In the genomic region with DNA sequence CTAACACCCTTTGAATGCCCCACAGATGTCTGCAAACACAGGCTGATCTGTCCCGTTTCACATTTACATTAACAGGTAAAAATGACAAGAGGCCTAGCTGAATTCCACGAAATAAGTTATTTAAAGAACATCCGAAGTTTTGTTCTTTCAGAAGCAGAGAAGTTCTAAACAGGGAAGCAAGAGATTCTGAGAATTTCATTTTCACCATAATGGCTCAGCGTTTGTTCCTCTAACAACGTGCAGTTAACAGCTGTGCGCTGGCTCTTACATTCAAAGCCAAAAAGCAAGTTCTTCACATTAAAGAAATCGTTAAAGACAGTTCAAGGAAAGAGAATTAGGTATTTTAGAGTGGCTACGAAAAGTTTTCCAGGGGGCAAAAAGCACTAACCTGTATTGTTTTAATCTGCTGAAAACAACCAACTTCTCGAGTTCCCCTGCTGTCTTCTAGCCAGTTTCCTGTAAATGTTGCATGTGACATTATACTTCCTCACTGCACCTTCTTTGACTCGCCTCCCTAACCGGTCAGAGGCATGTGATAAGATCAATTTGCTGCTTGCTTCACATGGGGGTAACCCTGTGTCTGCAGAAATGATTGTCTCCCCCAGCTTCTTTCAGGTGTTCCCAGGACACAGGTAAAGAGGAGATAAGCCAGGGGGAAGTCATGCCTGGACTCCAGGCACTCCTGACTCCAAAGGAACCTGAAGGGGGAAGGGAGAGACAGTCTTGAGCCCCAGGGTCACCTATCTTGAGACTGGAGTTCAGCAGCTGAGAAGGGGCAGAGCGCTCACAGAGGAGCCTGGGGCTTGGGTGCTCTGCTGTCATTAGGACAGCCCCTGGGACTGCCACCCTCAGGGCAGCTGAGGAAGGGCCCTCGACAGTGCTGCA, we compare ENCODE assay signal across 8 cellular contexts. TPM values are rescaled to one million over a fixed set of nuclear protein-coding genes. Genes with fewer than 3 reads are reported as not detected.
A peak's percentile ranks its signal among the peaks of the same experiment; 100 is the strongest.
DNase-seq lines count a peak whose midpoint lies in the region; ATAC-seq and TF ChIP-seq lines count a peak whose summit lies in the region.

No MANE protein-coding gene starts in this region.

- no peak overlapping the region for H2BK5ac ChIP-seq in IMR-90 (ENCODE audit: low read depth, low read length, poor library complexity, severe bottlenecking)

- dilution Hi-C loops in IMR-90 (cut with HindIII; ENCODE audit: low sequenced_read_pairs, unreplicated experiment): no loop called here

- H3K27ac Mint-ChIP-seq in activated CD8-positive, alpha-beta T cell treated with anti-CD3 and anti-CD28 coated beads for 36 hours: peak overlapping the region; percentile 99

- DNase-seq in EH (ENCODE audit: low read depth): peak; percentile 41
- DNase-seq in IMR-90: peak; percentile 12
- peak; percentile 77 for DNase-seq in activated CD8-positive, alpha-beta T cell treated with anti-CD3 and anti-CD28 coated beads for 36 hours
- no peak for DNase-seq in Right ventricle myocardium superior
- DNase-seq in stimulated activated CD4-positive, alpha-beta T cell treated with anti-CD3 and anti-CD28 coated beads, Interleukin-1b, Interleukin-23, amount 100 ng/mL, for 4 hours (ENCODE audit: low read depth in 2 of 2): peak; percentile 22 to 31
- DNase-seq in MG63: no peak
- DNase-seq in NCI-H1048 (lab: John Stamatoyannopoulos, UW): no peak

- H3K9me3 Mint-ChIP-seq in activated CD8-positive, alpha-beta T cell treated with anti-CD3 and anti-CD28 coated beads for 36 hours: peaks cover 2% of the 10 kb centered on the region

- no peaks in the 10 kb centered on the region for H3K9me3 ChIP-seq in IMR-90 (ENCODE audit: control insufficient read depth, insufficient read depth, low read length)
- no peaks in the 10 kb centered on the region for H3K9me3 ChIP-seq in MG63

- H3K56ac ChIP-seq in IMR-90 (ENCODE audit: extremely low read depth, insufficient read depth, low read length): no peak overlapping the region

- CTCF ChIA-PET in IMR-90 (lab: Yijun Ruan, JAX): interaction anchor here (0.6 kb wide), 1 partner anchor 617 kb away, joined by 4 read pairs; no protein-coding TSS in a partner anchor
- CTCF ChIA-PET in activated CD8-positive, alpha-beta T cell treated with anti-CD3 and anti-CD28 coated beads for 36 hours (lab: Charles Lee): interaction anchor here (0.8 to 5.4 kb wide), 18 partner anchors 11 to 63 kb away, joined by 3 to 101 read pairs (median 5); a partner anchor contains a TSS

- peak overlapping the region; percentile 85 for H3K4me3 Mint-ChIP-seq in activated CD8-positive, alpha-beta T cell treated with anti-CD3 and anti-CD28 coated beads for 36 hours

- in situ Hi-C loops in IMR-90 (cut with MboI; ENCODE audit: low sequenced_read_pairs): no loop called here

- H3K9me1 ChIP-seq in IMR-90 (ENCODE audit: insufficient read depth, low read length): peaks cover 14% of the 10 kb centered on the region

- peaks cover 47% of the 10 kb centered on the region for H3K36me3 Mint-ChIP-seq in activated CD8-positive, alpha-beta T cell treated with anti-CD3 and anti-CD28 coated beads for 36 hours (ENCODE audit: low read depth)

- H3K9ac ChIP-seq in IMR-90 (ENCODE audit: low read depth, low read length): no peak overlapping the region

- TF ChIP-seq RAD21 in IMR-90 (IDR thresholded peaks at IDR 0.05; ENCODE audit: low read length): no peak

- H2BK120ac ChIP-seq in IMR-90 (ENCODE audit: low read depth, low read length): no peak overlapping the region

- no peak overlapping the region for H3K4me2 ChIP-seq in IMR-90 (ENCODE audit: low read depth, low read length)

- H2AK9ac ChIP-seq in IMR-90 (replicated peaks; ENCODE audit: low read depth, low read length, poor library complexity): no peak overlapping the region

- no TSS peak for BruUV-seq in IMR-90 (replicated peaks; lab: Mats Ljungman, UMichigan)

- peaks cover 3% of the 10 kb centered on the region; the same call in 1 of the 2 replicates for H4K20me1 ChIP-seq in IMR-90 (ENCODE audit: insufficient read depth, low read length)

- TF ChIP-seq POLR2A in IMR-90 (IDR thresholded peaks at IDR 0.05; ENCODE audit: low read depth, low read length): no peak

- no peak overlapping the region for H4K8ac ChIP-seq in IMR-90 (ENCODE audit: low read depth in 2 of 2, low read length in 2 of 2)

- intact Hi-C loops in IMR-90 (cut with micrococcal nuclease): no loop called here
- intact Hi-C loops in activated CD8-positive, alpha-beta T cell treated with anti-CD3 and anti-CD28 coated beads for 36 hours (cut with micrococcal nuclease): loop anchor here (2.0 kb wide), 2 partner anchors 38 to 46 kb away; a partner anchor contains a TSS
- intact Hi-C loops in Right ventricle myocardium superior (cut with DNase I): no loop called here

- H3K23ac ChIP-seq in IMR-90 (ENCODE audit: low read depth, low read length): no peak overlapping the region

- H2AFZ ChIP-seq in IMR-90 (replicated peaks; ENCODE audit: low read length, poor library complexity): no peak overlapping the region

- H3K18ac ChIP-seq in IMR-90 (ENCODE audit: low read depth, low read length): no peak overlapping the region

- H3K4me1 Mint-ChIP-seq in activated CD8-positive, alpha-beta T cell treated with anti-CD3 and anti-CD28 coated beads for 36 hours (ENCODE audit: low read depth): peaks cover 60% of the 10 kb centered on the region

- peak; percentile 71 for ATAC-seq in GM21390 (IDR thresholded peaks at IDR 0.05; ENCODE audit: unreplicated experiment)
- ATAC-seq in IMR-90 (ENCODE audit: low read depth): no peak
- ATAC-seq in activated CD8-positive, alpha-beta T cell treated with anti-CD3 and anti-CD28 coated beads for 36 hours: peak; percentile 80
- ATAC-seq in Right ventricle myocardium superior (ENCODE audit: poor library complexity): peak; percentile 76

- H3K36me3 ChIP-seq in IMR-90 (ENCODE audit: control insufficient read depth, insufficient read depth, low read length) (no peaks in the 10 kb centered on the region), MG63 (peaks cover 2% of the 10 kb centered on the region)

- H3K27me3 Mint-ChIP-seq in activated CD8-positive, alpha-beta T cell treated with anti-CD3 and anti-CD28 coated beads for 36 hours: no peaks in the 10 kb centered on the region

- H2BK20ac ChIP-seq in IMR-90 (ENCODE audit: low read depth, low read length): no peak overlapping the region

- H2AK5ac ChIP-seq in IMR-90 (ENCODE audit: low read depth, low read length): no peak overlapping the region; the same call in 1 of the 2 replicates

- POLR2A ChIA-PET in IMR-90 (lab: Charles Lee; ENCODE audit: unreplicated experiment): no interaction called here
- POLR2A ChIA-PET in activated CD8-positive, alpha-beta T cell treated with anti-CD3 and anti-CD28 coated beads for 36 hours (lab: Charles Lee): interaction anchor here (0.6 to 14.4 kb wide), 15 partner anchors 8 to 150 kb away, joined by 3 to 283 read pairs (median 5); a partner anchor contains a TSS

- no peak for TF ChIP-seq CTCF in IMR-90 (conservative IDR thresholded peaks at IDR 0.05; ENCODE audit: low read depth, low read length)
- no peak for TF ChIP-seq CTCF in activated CD8-positive, alpha-beta T cell treated with anti-CD3 and anti-CD28 coated beads for 36 hours (IDR thresholded peaks at IDR 0.05)

- H3K27ac ChIP-seq in IMR-90 (ENCODE audit: insufficient read depth, low read length): no peak overlapping the region

- no peak overlapping the region for H3K14ac ChIP-seq in IMR-90 (replicated peaks; ENCODE audit: low read depth, low read length)

- peaks cover 17% of the 10 kb centered on the region for H3K4me1 ChIP-seq in IMR-90 (ENCODE audit: control insufficient read depth, insufficient read depth, low read length)

- peaks cover 3 to 28% of the 10 kb centered on the region in 2 experiments; a peak in 3 of 4 replicates for H3K79me1 ChIP-seq in IMR-90 (ENCODE audit: low read depth in 1 of 2, low read length in 2 of 2)

- H4K91ac ChIP-seq in IMR-90 (ENCODE audit: insufficient read depth, low read depth, low read length): 0 out of 2 replicates have a peak overlapping the region, but pooled peaks have one; percentile 9

- H4K5ac ChIP-seq in IMR-90 (ENCODE audit: low read depth, low read length): no peak overlapping the region

- no peak overlapping the region for H2BK15ac ChIP-seq in IMR-90 (ENCODE audit: low read depth, low read length)

- H3K27me3 ChIP-seq in IMR-90 (ENCODE audit: control insufficient read depth, insufficient read depth, low read length) (no peaks in the 10 kb centered on the region), MG63 (no peaks in the 10 kb centered on the region)

- H3K4ac ChIP-seq in IMR-90 (ENCODE audit: low read depth, low read length): no peak overlapping the region

- 72% methylated on average over 3 of the region's 13 CpGs; no CpG with 5 or more reads in 1 of the 2 experiments for WGBS in IMR-90 (ENCODE audit: extremely low coverage in 2 of 2, insufficient read length in 1 of 2), 2 experiments

- H3K4me3 ChIP-seq in IMR-90 (ENCODE audit: insufficient read depth, low read depth, low read length): no peak overlapping the region
- no peak overlapping the region for H3K4me3 ChIP-seq in MG63

TF ChIP-seq in IMR-90, 13 proteins besides CTCF, POLR2A, EP300 and RAD21:
- no peak for TF ChIP-seq CEBPB (IDR thresholded peaks at IDR 0.05; ENCODE audit: low read depth, low read length)
- TF ChIP-seq RCOR1 (IDR thresholded peaks at IDR 0.05; ENCODE audit: insufficient replicate concordance, low read length): no peak
- TF ChIP-seq, protein P1, sequence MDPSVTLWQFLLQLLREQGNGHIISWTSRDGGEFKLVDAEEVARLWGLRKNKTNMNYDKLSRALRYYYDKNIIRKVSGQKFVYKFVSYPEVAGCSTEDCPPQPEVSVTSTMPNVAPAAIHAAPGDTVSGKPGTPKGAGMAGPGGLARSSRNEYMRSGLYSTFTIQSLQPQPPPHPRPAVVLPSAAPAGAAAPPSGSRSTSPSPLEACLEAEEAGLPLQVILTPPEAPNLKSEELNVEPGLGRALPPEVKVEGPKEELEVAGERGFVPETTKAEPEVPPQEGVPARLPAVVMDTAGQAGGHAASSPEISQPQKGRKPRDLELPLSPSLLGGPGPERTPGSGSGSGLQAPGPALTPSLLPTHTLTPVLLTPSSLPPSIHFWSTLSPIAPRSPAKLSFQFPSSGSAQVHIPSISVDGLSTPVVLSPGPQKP (IDR thresholded peaks at IDR 0.05; ENCODE audit: borderline replicate concordance, low read depth, low read length): no peak
TF ChIP-seq in IMR-90: peak in this region for 0.

RNA-seq across cellular contexts. Expression of a gene that starts 36.8 kb away (rescaled TPM):
- total RNA-seq in IMR-90 (2012; rRNA removed) (2.7 and 3.3 TPM in 2 replicates), Right ventricle myocardium superior (16.3 TPM)
- polyA plus RNA-seq in IMR-90 (2012; rRNA removed): 13.5 and 14.2 TPM in 2 replicates
- polyA plus RNA-seq in IMR-90 (2012; cell fraction: cytosol; rRNA removed): 5.5 and 14.1 TPM in 2 replicates
- 10.0 and 12.1 TPM in 2 replicates for polyA plus RNA-seq in IMR-90 (2012; cell fraction: nucleus; rRNA removed; ENCODE audit: low replicate concordance)
- total RNA-seq in activated CD8-positive, alpha-beta T cell treated with anti-CD3 and anti-CD28 coated beads for 36 hours: 100 to 1,000 TPM; 361 to 365 TPM
- 4.3 and 4.6 TPM in 2 replicates for total RNA-seq in MG63 (2014; rRNA removed; shearing (Covaris generic); ENCODE audit: low replicate concordance)

Comparison
In these comparisons a context has a peak if more than half of its experiments do, and no peak if none do; other contexts are left out.
1. DNase-seq: peak in EH (single experiment), IMR-90 (single experiment), activated CD8-positive, alpha-beta T cell treated with anti-CD3 and anti-CD28 coated beads for 36 hours (single experiment) and stimulated activated CD4-positive, alpha-beta T cell treated with anti-CD3 and anti-CD28 coated beads, Interleukin-1b, Interleukin-23, amount 100 ng/mL, for 4 hours (2 of 2); none in Right ventricle myocardium superior (single experiment), MG63 (single experiment) and NCI-H1048 (single experiment).
2. RNA of a gene that starts 36.8 kb away (total RNA-seq): 361 to 365 TPM in activated CD8-positive, alpha-beta T cell treated with anti-CD3 and anti-CD28 coated beads for 36 hours; 16.3 TPM in Right ventricle myocardium superior (single experiment), 4.3 to 4.6 TPM in MG63 and 2.7 to 3.3 TPM in IMR-90; every median in the first group is over 10 times any median in the second.